ENCODE assay signal across 2 cellular contexts in genomic region chr11:8682219-8683114, GRCh38.
TF ChIP-seq lines count a peak whose summit lies in the region.

TSS of gene RPL27A (plus strand) at chr11:8682792. CDS start at chr11:8682814, 22 bp downstream.
TSS of gene TRIM66 (minus strand) at chr11:8682665. CDS start at chr11:8672274, 10,391 bp downstream.

TF ChIP-seq in IMR-90, 13 proteins besides CTCF, POLR2A, EP300 and RAD21:
- TF ChIP-seq USF2 (IDR thresholded peaks at IDR 0.05; ENCODE audit: low read depth, low read length) (peak; percentile 33; the same call in 1 of the 2 replicates), ELK1 (IDR thresholded peaks at IDR 0.05; ENCODE audit: borderline replicate concordance, low read depth, low read length) (0 out of 2 replicates have a peak, but pooled peaks have one; percentile 70), MXI1 (IDR thresholded peaks at IDR 0.05; ENCODE audit: borderline replicate concordance, low read depth, low read length) (peak; percentile 5; the same call in 1 of the 2 replicates), RCOR1 (IDR thresholded peaks at IDR 0.05; ENCODE audit: insufficient replicate concordance, low read length) (no peak), MAZ (IDR thresholded peaks at IDR 0.05; ENCODE audit: borderline replicate concordance, low read depth, low read length) (0 out of 2 replicates have a peak, but pooled peaks have one; percentile 79)

TF ChIP-seq in endothelial cell of umbilical vein, 7 proteins besides CTCF, POLR2A, EP300 and RAD21:
- TF ChIP-seq EZH2 (IDR thresholded peaks at IDR 0.05; ENCODE audit: borderline replicate concordance, low read depth, low read length, severe bottlenecking) (no peak), FOS (IDR thresholded peaks at IDR 0.05; ENCODE audit: borderline replicate concordance, insufficient read depth, low read length) (no peak), GATA2 (IDR thresholded peaks at IDR 0.05; ENCODE audit: insufficient read depth, insufficient read length, low read depth, low read length) (no peak), MYC (IDR thresholded peaks at IDR 0.05; ENCODE audit: low read depth, low read length) (peak; percentile 18), MAX (IDR thresholded peaks at IDR 0.05; ENCODE audit: insufficient read depth, insufficient read length) (peak; percentile 44), POLR2AphosphoS5 (IDR thresholded peaks at IDR 0.05; ENCODE audit: insufficient read depth, low read depth, low read length) (peak; percentile 100), JUN (IDR thresholded peaks at IDR 0.05; ENCODE audit: borderline replicate concordance, insufficient read depth, insufficient read length, low read depth) (no peak)
